Comparison of ENCODE assay signal across 12 cellular contexts in genomic region chr22:39431821-39432251, GRCh38. TPM values are rescaled to one million over a fixed set of nuclear protein-coding genes. Genes with fewer than 3 reads are reported as not detected.
DNase-seq lines count a peak whose midpoint lies in the region; ATAC-seq and TF ChIP-seq lines count a peak whose summit lies in the region.
"Had no signal": no experiment of that assay in that cellular context is flagged by ENCODE, and none has a peak within 500 bp of the region (broad histone marks: within the 10 kb centered on the region; RNA-seq: fewer than 3 reads in every experiment).

No MANE protein-coding gene starts in this region.

- H3F3A ChIP-seq in SK-N-SH (replicated peaks; ENCODE audit: insufficient read depth), result no peaks in the 10 kb centered on the region

- intact Hi-C loops in esophagus squamous epithelium (cut with DNase I) (no loop called here), thyroid gland (cut with DNase I) (no loop called here)

- no peak overlapping the region for H2AFZ ChIP-seq in SK-N-SH (ENCODE audit: low read depth)

- H4K20me1 ChIP-seq in SK-N-SH (ENCODE audit: insufficient read depth), result no peaks in the 10 kb centered on the region

- WGBS in SK-N-SH (ENCODE audit: low lambda C conversion rate), result 23% methylated on average over 3 of the region's 8 CpGs
- 34 to 68% methylated on average over 3 to 5 of the region's 8 CpGs for WGBS in esophagus squamous epithelium, 2 donors
- WGBS in thyroid gland, 2 donors, result 57 to 70% methylated on average over 8 of the region's 8 CpGs

- in situ Hi-C loops in G401 (cut with HindIII; ENCODE audit: low sequenced_read_pairs), result no loop called here

- no peak for TF ChIP-seq EP300 in SK-N-SH (IDR thresholded peaks at IDR 0.05; ENCODE audit: borderline replicate concordance in 1 of 2, low read depth in 1 of 2, low read length in 1 of 2)

- TF ChIP-seq CTCF in SK-N-SH (IDR thresholded peaks at IDR 0.05) (no peak), esophagus squamous epithelium (IDR thresholded peaks at IDR 0.05) (no peak), thyroid gland (IDR thresholded peaks at IDR 0.05) (no peak)

- H3K9me3 ChIP-seq in SK-N-SH (no peaks in the 10 kb centered on the region), esophagus squamous epithelium (no peaks in the 10 kb centered on the region), mucosa of rectum (ENCODE audit: control insufficient read depth in 2 of 2, low read length in 2 of 2) (no peaks in the 10 kb centered on the region), thyroid gland (no peaks in the 10 kb centered on the region)

- TF ChIP-seq RAD21 in SK-N-SH (IDR thresholded peaks at IDR 0.05; ENCODE audit: low read length), result no peak

- H3K27me3 ChIP-seq in SK-N-SH (ENCODE audit: insufficient read depth) (no peaks in the 10 kb centered on the region), esophagus squamous epithelium (no peaks in the 10 kb centered on the region), mucosa of rectum (ENCODE audit: control insufficient read depth in 2 of 2, insufficient read depth in 2 of 2, low read length in 2 of 2) (no peaks in the 10 kb centered on the region), thyroid gland (no peaks in the 10 kb centered on the region)

- H3K4me1 ChIP-seq in SK-N-SH (ENCODE audit: control insufficient read depth in 1 of 2, insufficient read depth in 2 of 2, low read depth in 1 of 2, low read length in 1 of 2), result peaks cover 0 to 4% of the 10 kb centered on the region in 2 experiments; a peak in 2 of 4 replicates
- peaks cover 11 to 27% (median 14%) of the 10 kb centered on the region in 3 donors for H3K4me1 ChIP-seq in esophagus squamous epithelium
- H3K4me1 ChIP-seq in mucosa of rectum (ENCODE audit: control insufficient read depth in 2 of 2, insufficient read depth in 2 of 2, low read length in 2 of 2), result peaks cover 2 to 4% of the 10 kb centered on the region in 2 donors
- peaks cover 0 to 23% of the 10 kb centered on the region in 2 donors for H3K4me1 ChIP-seq in thyroid gland

- ATAC-seq in GM21619 (IDR thresholded peaks at IDR 0.05; ENCODE audit: unreplicated experiment), result no peak
- ATAC-seq: activated T-cell treated with anti-CD3 and anti-CD28 coated beads, Interleukin-2, amount 50 U/mL, for 4 hours; Panc1 had no signal

- CTCF ChIA-PET in SK-N-SH (lab: Yijun Ruan, JAX), result no interaction called here

- H3K9ac ChIP-seq in SK-N-SH (0 out of 2 replicates have a peak overlapping the region, but pooled peaks have one; percentile 25), mucosa of rectum (ENCODE audit: low read depth in 1 of 2, low read length in 2 of 2) (peak overlapping the region in 1 of 2 donors; percentile 1)

- H3K9me2 ChIP-seq in SK-N-SH, result no peaks in the 10 kb centered on the region

- H3K36me3 ChIP-seq in SK-N-SH (replicated peaks in 1 of 2; ENCODE audit: control insufficient read depth in 1 of 2, insufficient read depth in 2 of 2, low read length in 1 of 2), result peaks cover 0 to 7% of the 10 kb centered on the region in 2 experiments
- H3K36me3 ChIP-seq in esophagus squamous epithelium, result peaks cover 23 to 80% (median 27%) of the 10 kb centered on the region in 3 donors
- H3K36me3 ChIP-seq in mucosa of rectum (ENCODE audit: control insufficient read depth in 2 of 2, insufficient read depth in 2 of 2, low read length in 2 of 2), result peaks cover 32 to 41% of the 10 kb centered on the region in 2 donors
- H3K36me3 ChIP-seq in thyroid gland, result peaks cover 33% of the 10 kb centered on the region in 2 donors

- no peaks in the 10 kb centered on the region for H3K79me2 ChIP-seq in SK-N-SH (ENCODE audit: insufficient read depth)

- H3K4me2 ChIP-seq in SK-N-SH, result no peak overlapping the region

- DNase-seq in SK-N-SH (no peak), esophagus squamous epithelium (lab: John Stamatoyannopoulos, UW) (no peak), thyroid gland (no peak), GDM1 (lab: John Stamatoyannopoulos, UW) (no peak), NCI-H1930 (lab: John Stamatoyannopoulos, UW) (no peak), G401 (ENCODE audit: low spot score) (no peak)
- DNase-seq: activated T-cell treated with anti-CD3 and anti-CD28 coated beads, Interleukin-2, amount 50 U/mL, for 4 hours; HCEC 1CT; stimulated activated naive CD4-positive, alpha-beta T cell treated with Interleukin-2 at 50 U/mL for 16 hours had no signal

- H3K4me3 ChIP-seq in SK-N-SH (ENCODE audit: low read depth in 2 of 2, low read length in 1 of 2) (no peak overlapping the region), esophagus squamous epithelium (no peak overlapping the region), mucosa of rectum (ENCODE audit: low read length in 2 of 2) (no peak overlapping the region), thyroid gland (replicated peaks in 1 of 3) (no peak overlapping the region)

- TF ChIP-seq POLR2A in esophagus squamous epithelium (IDR thresholded peaks at IDR 0.05), result no peak
- TF ChIP-seq POLR2A in thyroid gland (IDR thresholded peaks at IDR 0.05), result no peak

- POLR2A ChIA-PET in SK-N-SH (lab: Yijun Ruan, JAX), result no interaction called here

- peak overlapping the region in 1 of 2 experiments; percentile 58; a peak in 1 of 4 replicates for H3K27ac ChIP-seq in SK-N-SH (ENCODE audit: low read depth in 2 of 2, low read length in 1 of 2)
- H3K27ac ChIP-seq in esophagus squamous epithelium, result peak overlapping the region; percentile 48 to 85 (median 75)
- H3K27ac ChIP-seq in mucosa of rectum (ENCODE audit: low read depth in 2 of 2, low read length in 2 of 2), result peak overlapping the region; percentile 38 to 61
- H3K27ac ChIP-seq in thyroid gland, result peak overlapping the region; percentile 55 to 84 (median 66)

TF ChIP-seq in SK-N-SH, 30 proteins besides CTCF, POLR2A, EP300 and RAD21:
- TF ChIP-seq RXRA (IDR thresholded peaks at IDR 0.05; ENCODE audit: borderline replicate concordance, low read depth), result no peak
- no peak for TF ChIP-seq REST (IDR thresholded peaks at IDR 0.05; ENCODE audit: low read depth, low read length)
- TF ChIP-seq NRF1 (IDR thresholded peaks at IDR 0.05; ENCODE audit: low read depth, low read length), result no peak
- TF ChIP-seq YY1 (IDR thresholded peaks at IDR 0.05; ENCODE audit: low read depth), result no peak
- no peak for TF ChIP-seq RCOR1 (IDR thresholded peaks at IDR 0.05; ENCODE audit: low read length)
- no peak for TF ChIP-seq GABPA (IDR thresholded peaks at IDR 0.05; ENCODE audit: low read depth)
- no peak for TF ChIP-seq EZH2phosphoT487 (IDR thresholded peaks at IDR 0.05; ENCODE audit: borderline replicate concordance, low read depth)
- no peak for TF ChIP-seq MAX (IDR thresholded peaks at IDR 0.05; ENCODE audit: low read depth)
- TF ChIP-seq, protein P1, sequence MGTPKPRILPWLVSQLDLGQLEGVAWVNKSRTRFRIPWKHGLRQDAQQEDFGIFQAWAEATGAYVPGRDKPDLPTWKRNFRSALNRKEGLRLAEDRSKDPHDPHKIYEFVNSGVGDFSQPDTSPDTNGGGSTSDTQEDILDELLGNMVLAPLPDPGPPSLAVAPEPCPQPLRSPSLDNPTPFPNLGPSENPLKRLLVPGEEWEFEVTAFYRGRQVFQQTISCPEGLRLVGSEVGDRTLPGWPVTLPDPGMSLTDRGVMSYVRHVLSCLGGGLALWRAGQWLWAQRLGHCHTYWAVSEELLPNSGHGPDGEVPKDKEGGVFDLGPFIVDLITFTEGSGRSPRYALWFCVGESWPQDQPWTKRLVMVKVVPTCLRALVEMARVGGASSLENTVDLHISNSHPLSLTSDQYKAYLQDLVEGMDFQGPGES (IDR thresholded peaks at IDR 0.05; ENCODE audit: low read depth, low read length), result no peak

RNA-seq across cellular contexts. Expression of gene MGAT3, which starts 25.0 kb away (rescaled TPM):
- 0.16 and 0.21 TPM in 2 replicates for polyA plus RNA-seq in SK-N-SH (2012; rRNA removed)
- 0.15 and 0.34 TPM in 2 replicates for polyA plus RNA-seq in SK-N-SH (2012; cell fraction: cytosol; rRNA removed)
- 0.13 and 0.18 TPM in 2 replicates for polyA plus RNA-seq in SK-N-SH (2012; cell fraction: nucleus; rRNA removed)
- total RNA-seq in esophagus squamous epithelium, result 1 to 10 TPM in 1 of 4 donors, under 1 TPM in 3; 0.08 to 1.3 (median 0.62) TPM
- 1 to 10 TPM in 2 of 4 donors, under 1 TPM in 2; 0.45 to 1.6 (median 0.90) TPM for total RNA-seq in thyroid gland
- 13.8 and 18.6 TPM in 2 replicates for total RNA-seq in G401 (2014; rRNA removed; shearing (Covaris generic))

RNA-seq across cellular contexts. Expression of gene TAB1, which starts 32.3 kb away (rescaled TPM):
- polyA plus RNA-seq in SK-N-SH (2012; rRNA removed), result 10.8 and 12.9 TPM in 2 replicates
- 4.9 and 8.7 TPM in 2 replicates for polyA plus RNA-seq in SK-N-SH (2012; cell fraction: cytosol; rRNA removed)
- 18.2 and 32.4 TPM in 2 replicates for polyA plus RNA-seq in SK-N-SH (2012; cell fraction: nucleus; rRNA removed)
- 10 to 100 TPM in 3 of 4 donors, 1 to 10 TPM in 1; 7.8 to 15.3 (median 14.5) TPM for total RNA-seq in esophagus squamous epithelium
- 10 to 100 TPM; 19.2 to 32.0 (median 21.9) TPM for total RNA-seq in thyroid gland
- 35.1 and 38.2 TPM in 2 replicates for total RNA-seq in G401 (2014; rRNA removed; shearing (Covaris generic))
